8 cellular contexts compared by ENCODE assay signal in the genomic region with DNA sequence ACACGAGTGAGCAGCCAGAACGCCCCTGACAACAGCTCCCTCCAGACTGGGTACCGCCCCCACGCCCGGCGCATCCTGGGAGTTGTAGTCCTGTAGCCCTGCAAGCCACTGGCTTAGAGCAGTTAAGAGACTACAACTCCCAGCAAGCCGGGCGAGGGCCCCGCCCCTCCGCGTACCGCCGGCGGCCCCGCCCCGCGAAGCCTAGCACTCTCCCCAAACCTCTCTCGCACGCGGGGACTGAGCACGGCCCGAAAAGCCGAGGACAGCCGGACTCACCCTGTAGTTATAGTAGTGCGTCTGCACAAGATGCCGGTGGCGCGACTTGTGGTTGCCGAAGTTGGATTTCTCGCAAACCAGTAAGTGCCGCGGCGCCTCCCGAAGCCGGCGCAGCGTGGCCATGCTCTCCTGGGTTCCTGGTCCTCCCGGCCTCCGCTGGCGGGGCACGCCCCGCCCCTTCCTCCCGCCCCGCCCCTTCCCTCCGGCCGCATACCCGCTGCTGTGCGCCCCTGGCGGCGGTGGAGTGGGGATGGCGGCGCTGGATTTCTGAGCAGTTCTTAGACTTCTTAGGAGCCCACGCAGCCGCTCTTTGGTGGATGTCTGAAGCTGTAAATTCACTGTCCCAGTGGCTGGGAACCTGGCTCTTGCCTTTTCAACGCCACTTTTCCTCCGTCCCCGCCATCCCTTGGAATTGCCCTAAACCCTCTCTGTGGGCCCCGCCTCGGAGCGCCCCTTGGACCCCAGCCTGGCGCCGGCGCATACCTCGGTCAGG. TPM values are rescaled to one million over a fixed set of nuclear protein-coding genes. Genes with fewer than 3 reads are reported as not detected.
DNase-seq lines count a peak whose midpoint lies in the region; ATAC-seq and TF ChIP-seq lines count a peak whose summit lies in the region.

A gene with protein sequence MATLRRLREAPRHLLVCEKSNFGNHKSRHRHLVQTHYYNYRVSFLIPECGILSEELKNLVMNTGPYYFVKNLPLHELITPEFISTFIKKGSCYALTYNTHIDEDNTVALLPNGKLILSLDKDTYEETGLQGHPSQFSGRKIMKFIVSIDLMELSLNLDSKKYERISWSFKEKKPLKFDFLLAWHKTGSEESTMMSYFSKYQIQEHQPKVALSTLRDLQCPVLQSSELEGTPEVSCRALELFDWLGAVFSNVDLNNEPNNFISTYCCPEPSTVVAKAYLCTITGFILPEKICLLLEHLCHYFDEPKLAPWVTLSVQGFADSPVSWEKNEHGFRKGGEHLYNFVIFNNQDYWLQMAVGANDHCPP (minus strand): TSS at position 434 of the 769 bp plus-strand sequence. CDS start 35 bp downstream, at position 399.

- TSS peak; percentile 38 for BruUV-seq in mammary epithelial cell (replicated peaks; lab: Mats Ljungman, UMichigan)

- DNase-seq in AG04449 (ENCODE audit: low read depth, low spot score) (peak; percentile 73), NCI-H2171 treated with DMSO at 0.1 percent for 48 hours (lab: John Stamatoyannopoulos, UW) (peak; percentile 97), WERI-Rb-1 (peak; percentile 100), mammary epithelial cell (peak; percentile 96), iPS-NIHi11 (ENCODE audit: low spot score) (peak; percentile 97), smooth muscle cell (lab: John Stamatoyannopoulos, UW; ENCODE audit: unreplicated experiment) (peak; percentile 97)

- H4K20me1 ChIP-seq in mammary epithelial cell (ENCODE audit: insufficient read depth, low read length) (no peaks in the 10 kb centered on the region), smooth muscle cell (ENCODE audit: low read depth) (no peaks in the 10 kb centered on the region)

- H3F3A ChIP-seq in smooth muscle cell (ENCODE audit: low read depth) = no peaks in the 10 kb centered on the region

- dilution Hi-C loops in mammary epithelial cell (cut with HindIII; ENCODE audit: low sequenced_read_pairs) = no loop called here

- H3K9me3 ChIP-seq in WERI-Rb-1 (ENCODE audit: severe bottlenecking) (no peaks in the 10 kb centered on the region), mammary epithelial cell (replicated peaks; ENCODE audit: insufficient read depth, low read length) (no peaks in the 10 kb centered on the region), smooth muscle cell (replicated peaks; ENCODE audit: low read depth) (no peaks in the 10 kb centered on the region)

- H3K4me3 ChIP-seq in AG04449 (ENCODE audit: low read depth, low read length) (peak within 1 kb of the TSS; percentile 90), WERI-Rb-1 (ENCODE audit: low read depth, low read length) (peak within 1 kb of the TSS; percentile 87), mammary epithelial cell (replicated peaks in 1 of 3; ENCODE audit: insufficient read depth in 1 of 3, low read depth in 2 of 3, low read length in 3 of 3) (peak within 1 kb of the TSS; percentile 69 to 98 (median 93)), smooth muscle cell (peak within 1 kb of the TSS; percentile 77)

- peak within 1 kb of the TSS; percentile 93 for H3K4me2 ChIP-seq in mammary epithelial cell (ENCODE audit: insufficient read depth, low read depth, low read length)
- peak within 1 kb of the TSS; percentile 93 for H3K4me2 ChIP-seq in smooth muscle cell

- TF ChIP-seq CTCF in AG04449 (IDR thresholded peaks at IDR 0.05; ENCODE audit: insufficient read depth, low read length, missing control alignments) = peak; percentile 86
- TF ChIP-seq CTCF in WERI-Rb-1 (IDR thresholded peaks at IDR 0.05; ENCODE audit: low read depth, low read length) = peak; percentile 91
- peak; percentile 58 to 92 for TF ChIP-seq CTCF in mammary epithelial cell (conservative IDR thresholded peaks at IDR 0.05 in 1 of 2, IDR thresholded peaks at IDR 0.05 in 1 of 2; ENCODE audit: extremely low read depth in 1 of 2, insufficient read depth in 1 of 2, low read depth in 1 of 2, low read length in 2 of 2)
- peak; percentile 84 for TF ChIP-seq CTCF in smooth muscle cell (IDR thresholded peaks at IDR 0.05; ENCODE audit: borderline replicate concordance, insufficient read depth, poor library complexity, severe bottlenecking)

- CTCF ChIA-PET in AG04449 (lab: Yijun Ruan, JAX) (interaction anchor here (0.5 to 2.2 kb wide), 18 partner anchors 9 to 1997 kb away, joined by 3 to 16 read pairs (median 4); no protein-coding TSS in a partner anchor), mammary epithelial cell (lab: Charles Lee; ENCODE audit: low non-redundant PET) (interaction anchor here (0.6 to 0.7 kb wide), 2 partner anchors 61 to 649 kb away, joined by 3 to 14 read pairs; no protein-coding TSS in a partner anchor)

- no peaks in the 10 kb centered on the region; the same call in 1 of the 2 replicates for H3K36me3 ChIP-seq in WERI-Rb-1
- H3K36me3 ChIP-seq in mammary epithelial cell (ENCODE audit: insufficient read depth, low read length) = no peaks in the 10 kb centered on the region
- H3K36me3 ChIP-seq in smooth muscle cell (ENCODE audit: low read depth) = no peaks in the 10 kb centered on the region

- peak within 1 kb of the TSS; percentile 77 for H3K27ac ChIP-seq in WERI-Rb-1
- peak within 1 kb of the TSS; percentile 52 for H3K27ac ChIP-seq in mammary epithelial cell (ENCODE audit: insufficient read depth, low read depth, low read length)
- peak within 1 kb of the TSS; percentile 68 for H3K27ac ChIP-seq in smooth muscle cell (ENCODE audit: low read depth)

- H2AFZ ChIP-seq in mammary epithelial cell (ENCODE audit: low read depth, low read length) = peak within 1 kb of the TSS; percentile 99
- H2AFZ ChIP-seq in smooth muscle cell (ENCODE audit: low read depth) = peak within 1 kb of the TSS; percentile 97

- H3K79me2 ChIP-seq in mammary epithelial cell (ENCODE audit: insufficient read depth, low read length) = no peaks in the 10 kb centered on the region
- H3K79me2 ChIP-seq in smooth muscle cell (ENCODE audit: low read depth) = no peaks in the 10 kb centered on the region

- ATAC-seq in GM18868 (IDR thresholded peaks at IDR 0.05; ENCODE audit: unreplicated experiment) (peak; percentile 95), HG03108 (IDR thresholded peaks at IDR 0.05; ENCODE audit: unreplicated experiment) (peak; percentile 96)

- H3K4me1 ChIP-seq in mammary epithelial cell (ENCODE audit: insufficient read depth, low read length) (peaks cover 8% of the 10 kb centered on the region), smooth muscle cell (ENCODE audit: low read depth) (peaks cover 7% of the 10 kb centered on the region)

- H3K27me3 ChIP-seq in WERI-Rb-1 (ENCODE audit: insufficient read depth, low read depth, severe bottlenecking) (no peaks in the 10 kb centered on the region), mammary epithelial cell (ENCODE audit: insufficient read depth, low read length) (no peaks in the 10 kb centered on the region), smooth muscle cell (ENCODE audit: low read depth) (no peaks in the 10 kb centered on the region)

- POLR2A ChIA-PET in AG04449 (lab: Yijun Ruan, JAX) = interaction anchor here (1.0 kb wide), 1 partner anchor 261 kb away, joined by 3 read pairs; no protein-coding TSS in a partner anchor

- intact Hi-C loops in mammary epithelial cell (cut with micrococcal nuclease) = no loop called here

- WGBS in mammary epithelial cell (ENCODE audit: low coverage, missing lambda C conversion rate) = 0% methylated on average over 8 of the region's 64 CpGs
- WGBS in smooth muscle cell (ENCODE audit: low lambda C conversion rate) = 2% methylated on average over 40 of the region's 64 CpGs

- in situ Hi-C loops in mammary epithelial cell (cut with MboI; ENCODE audit: low sequenced_read_pairs in 2 of 2) = no loop called here

- H3K9ac ChIP-seq in mammary epithelial cell (ENCODE audit: insufficient read depth, low read length) = peak within 1 kb of the TSS; percentile 67
- peak within 1 kb of the TSS; percentile 82 for H3K9ac ChIP-seq in smooth muscle cell (ENCODE audit: low read depth)

RNA-seq across cellular contexts. Expression of the gene that starts here (rescaled TPM):
- total RNA-seq in mammary epithelial cell (10 to 100 TPM; 11.5 to 15.0 TPM), smooth muscle cell (7.7 and 11.0 TPM in 2 replicates)
- polyA plus RNA-seq in mammary epithelial cell (9.7 TPM), smooth muscle cell (6.7 and 9.9 TPM in 2 replicates)
- polyA minus RNA-seq in mammary epithelial cell = 14.2 TPM

Comparison
In these comparisons a context has a peak if more than half of its experiments do, and no peak if none do; other contexts are left out.
1. Peak in every context shown above with its lines: DNase-seq, ATAC-seq, H3K4me3 ChIP-seq and H3K27ac ChIP-seq.